ENCODE assay signal across 19 cellular contexts in genomic region chr2:45166229-45166890, GRCh38.
A peak's percentile ranks its signal among the peaks of the same experiment; 100 is the strongest.
DNase-seq lines count a peak whose midpoint lies in the region; ATAC-seq and TF ChIP-seq lines count a peak whose summit lies in the region.
"Had no signal": no experiment of that assay in that cellular context is flagged by ENCODE, and none has a peak within 500 bp of the region (broad histone marks: within the 10 kb centered on the region; RNA-seq: fewer than 3 reads in every experiment).

No MANE protein-coding gene starts in this region.

- H3K9me3 Mint-ChIP-seq in nephron = no peaks in the 10 kb centered on the region
- no peaks in the 10 kb centered on the region for H3K9me3 Mint-ChIP-seq in stimulated activated naive B cell treated with anti-CD40 and anti-IgM and Interleukin-4, amounts not matched to agents 10 μg/mL and 1 μg/mL and 100 μg/mL, for 72 hours
- H3K9me3 Mint-ChIP-seq: H9 had no signal

- DNase-seq in SK-N-SH (no peak), OCI-LY7 (ENCODE audit: low spot score) (no peak), HAP-1 (ENCODE audit: low spot score in 2 of 2) (no peak), mammary epithelial cell (no peak)
- DNase-seq in stimulated activated naive B cell treated with anti-CD40 and anti-IgM and Interleukin-4, amounts not matched to agents 10 μg/mL and 1 μg/mL and 100 μg/mL, for 72 hours = no peak
- no peak for DNase-seq in stimulated activated CD4-positive, alpha-beta T cell treated with anti-CD3 and anti-CD28 coated beads, Interleukin-2, amount 100 ng/mL, for 24 hours
- DNase-seq: COR-L47, DMS153, H9, IMR-90, Kasumi-1, MM.1S, NCI-H2029, NCI-H2227 treated with DMSO at 0.1 percent for 48 hours, NCI-H526 treated with DMSO at 0.1 percent for 48 hours, T-helper 1 cell had no signal

- H3K27ac Mint-ChIP-seq in nephron = no peak overlapping the region
- H3K27ac Mint-ChIP-seq in stimulated activated naive B cell treated with anti-CD40 and anti-IgM and Interleukin-4, amounts not matched to agents 10 μg/mL and 1 μg/mL and 100 μg/mL, for 72 hours = no peak overlapping the region
- H3K27ac Mint-ChIP-seq: H9 had no signal

- H3K4me3 ChIP-seq in SK-N-SH (ENCODE audit: low read depth in 2 of 2, low read length in 1 of 2) = no peak overlapping the region
- no peak overlapping the region for H3K4me3 ChIP-seq in OCI-LY7 (ENCODE audit: low read depth, low read length, poor library complexity, severe bottlenecking)
- H3K4me3 ChIP-seq in HAP-1 = no peak overlapping the region
- H3K4me3 ChIP-seq in mammary epithelial cell (replicated peaks in 1 of 3; ENCODE audit: insufficient read depth in 1 of 3, low read depth in 2 of 3, low read length in 3 of 3) = no peak overlapping the region

- H3K36me3 Mint-ChIP-seq in nephron (ENCODE audit: low read depth) = no peaks in the 10 kb centered on the region
- H3K36me3 Mint-ChIP-seq in stimulated activated naive B cell treated with anti-CD40 and anti-IgM and Interleukin-4, amounts not matched to agents 10 μg/mL and 1 μg/mL and 100 μg/mL, for 72 hours = no peaks in the 10 kb centered on the region

- BruUV-seq in OCI-LY7 (replicated peaks; lab: Mats Ljungman, UMichigan) (no TSS peak), mammary epithelial cell (replicated peaks; lab: Mats Ljungman, UMichigan) (no TSS peak)

- no peaks in the 10 kb centered on the region for H3K9me3 ChIP-seq in SK-N-SH
- H3K9me3 ChIP-seq in OCI-LY7 (ENCODE audit: low read length) = no peaks in the 10 kb centered on the region
- H3K9me3 ChIP-seq in HAP-1 = no peaks in the 10 kb centered on the region
- no peaks in the 10 kb centered on the region for H3K9me3 ChIP-seq in mammary epithelial cell (replicated peaks; ENCODE audit: insufficient read depth, low read length)

- no peak for TF ChIP-seq RAD21 in SK-N-SH (IDR thresholded peaks at IDR 0.05; ENCODE audit: low read length)

- H2AFZ ChIP-seq in SK-N-SH (ENCODE audit: low read depth) = no peak overlapping the region
- H2AFZ ChIP-seq in OCI-LY7 (ENCODE audit: low read length) = peak overlapping the region; percentile 61; the same call in 1 of the 2 replicates
- H2AFZ ChIP-seq in mammary epithelial cell (ENCODE audit: low read depth, low read length) = no peak overlapping the region

- in situ Hi-C loops in HAP-1 (cut with MboI; ENCODE audit: low sequenced_read_pairs) = no loop called here
- in situ Hi-C loops in mammary epithelial cell (cut with MboI; ENCODE audit: low sequenced_read_pairs in 2 of 2) = no loop called here

- H3K27me3 ChIP-seq in SK-N-SH (ENCODE audit: insufficient read depth) (no peaks in the 10 kb centered on the region), HAP-1 (ENCODE audit: low read depth) (peaks cover 30% of the 10 kb centered on the region), mammary epithelial cell (ENCODE audit: insufficient read depth, low read length) (peaks cover 7% of the 10 kb centered on the region)

- WGBS in SK-N-SH (ENCODE audit: low lambda C conversion rate) = 82% methylated on average over 4 of the region's 4 CpGs
- 80% methylated on average over 4 of the region's 4 CpGs for WGBS in mammary epithelial cell (ENCODE audit: low coverage, missing lambda C conversion rate)

- no peak for TF ChIP-seq EP300 in SK-N-SH (IDR thresholded peaks at IDR 0.05; ENCODE audit: borderline replicate concordance in 1 of 2, low read depth in 1 of 2, low read length in 1 of 2)

- CTCF ChIA-PET in SK-N-SH (lab: Yijun Ruan, JAX) = interaction anchor here (1.2 to 3.8 kb wide), 8 partner anchors 10 to 328 kb away, joined by 3 to 26 read pairs (median 5); partner anchors contain the start of gene SIX2
- CTCF ChIA-PET in OCI-LY7 (lab: Charles Lee; ENCODE audit: unreplicated experiment) = no interaction called here
- CTCF ChIA-PET in mammary epithelial cell (lab: Charles Lee; ENCODE audit: low non-redundant PET) = no interaction called here

- intact Hi-C loops in OCI-LY7 (cut with micrococcal nuclease; ENCODE audit: unreplicated experiment) = no loop called here
- intact Hi-C loops in mammary epithelial cell (cut with micrococcal nuclease) = no loop called here

- no peaks in the 10 kb centered on the region for H3K36me3 ChIP-seq in SK-N-SH (replicated peaks in 1 of 2; ENCODE audit: control insufficient read depth in 1 of 2, insufficient read depth in 2 of 2, low read length in 1 of 2)
- no peaks in the 10 kb centered on the region for H3K36me3 ChIP-seq in OCI-LY7 (ENCODE audit: insufficient read depth, low read length)
- H3K36me3 ChIP-seq in HAP-1 (replicated peaks) = no peaks in the 10 kb centered on the region
- no peaks in the 10 kb centered on the region for H3K36me3 ChIP-seq in mammary epithelial cell (ENCODE audit: insufficient read depth, low read length)

- H3K27me3 Mint-ChIP-seq in nephron (ENCODE audit: low read depth) = peaks cover 93% of the 10 kb centered on the region
- peaks cover 54 to 77% of the 10 kb centered on the region in 2 donors for H3K27me3 Mint-ChIP-seq in stimulated activated naive B cell treated with anti-CD40 and anti-IgM and Interleukin-4, amounts not matched to agents 10 μg/mL and 1 μg/mL and 100 μg/mL, for 72 hours

- POLR2A ChIA-PET in SK-N-SH (lab: Yijun Ruan, JAX) (no interaction called here), OCI-LY7 (lab: Charles Lee) (interaction anchor here (0.6 to 1.3 kb wide), 5 partner anchors 8 to 76 kb away, joined by 3 to 4 read pairs (median 4); no protein-coding TSS in a partner anchor)

- H3K4me1 ChIP-seq in SK-N-SH (ENCODE audit: control insufficient read depth in 1 of 2, insufficient read depth in 2 of 2, low read depth in 1 of 2, low read length in 1 of 2) (peaks cover 0 to 14% of the 10 kb centered on the region in 2 experiments; a peak in 2 of 4 replicates), OCI-LY7 (ENCODE audit: insufficient read depth, low read length, poor library complexity, severe bottlenecking) (peaks cover 5% of the 10 kb centered on the region), HAP-1 (peaks cover 5% of the 10 kb centered on the region; the same call in 1 of the 2 replicates), mammary epithelial cell (ENCODE audit: insufficient read depth, low read length) (peaks cover 18% of the 10 kb centered on the region)

- peak overlapping the region in 2 of 3 experiments; percentile 11 to 30 for H3K4me3 Mint-ChIP-seq in nephron
- no peak overlapping the region for H3K4me3 Mint-ChIP-seq in stimulated activated naive B cell treated with anti-CD40 and anti-IgM and Interleukin-4, amounts not matched to agents 10 μg/mL and 1 μg/mL and 100 μg/mL, for 72 hours
- H3K4me3 Mint-ChIP-seq: H9 had no signal

- no peak for ATAC-seq in SK-N-SH treated with all-trans-retinoic acid at 6 μM for 48 hours
- no peak for ATAC-seq in stimulated activated naive B cell treated with anti-CD40 and anti-IgM and Interleukin-4, amounts not matched to agents 10 μg/mL and 1 μg/mL and 100 μg/mL, for 72 hours (replicated peaks)
- ATAC-seq: Panc1 had no signal

- H3K4me1 Mint-ChIP-seq in nephron = peaks cover 25% of the 10 kb centered on the region
- H3K4me1 Mint-ChIP-seq in stimulated activated naive B cell treated with anti-CD40 and anti-IgM and Interleukin-4, amounts not matched to agents 10 μg/mL and 1 μg/mL and 100 μg/mL, for 72 hours = peaks cover 5 to 15% of the 10 kb centered on the region in 2 donors

- peaks cover 3% of the 10 kb centered on the region for H3F3A ChIP-seq in SK-N-SH (replicated peaks; ENCODE audit: insufficient read depth)

- H3K27ac ChIP-seq in SK-N-SH (ENCODE audit: low read depth in 2 of 2, low read length in 1 of 2) (no peak overlapping the region), OCI-LY7 (ENCODE audit: low read depth, low read length, poor library complexity, severe bottlenecking) (no peak overlapping the region), mammary epithelial cell (ENCODE audit: insufficient read depth, low read depth, low read length) (no peak overlapping the region)

- H3K9ac ChIP-seq in SK-N-SH (no peak overlapping the region), mammary epithelial cell (ENCODE audit: insufficient read depth, low read length) (no peak overlapping the region)

- H4K20me1 ChIP-seq in SK-N-SH (ENCODE audit: insufficient read depth) = no peaks in the 10 kb centered on the region
- H4K20me1 ChIP-seq in OCI-LY7 (ENCODE audit: insufficient read depth, low read length) = no peaks in the 10 kb centered on the region
- no peaks in the 10 kb centered on the region for H4K20me1 ChIP-seq in mammary epithelial cell (ENCODE audit: insufficient read depth, low read length)

- no peak overlapping the region for H3K4me2 ChIP-seq in SK-N-SH
- no peak overlapping the region for H3K4me2 ChIP-seq in OCI-LY7 (ENCODE audit: low read length)
- no peak overlapping the region for H3K4me2 ChIP-seq in mammary epithelial cell (ENCODE audit: insufficient read depth, low read depth, low read length)

- dilution Hi-C loops in mammary epithelial cell (cut with HindIII; ENCODE audit: low sequenced_read_pairs) = no loop called here

- H3K9me2 ChIP-seq in SK-N-SH (no peaks in the 10 kb centered on the region), OCI-LY7 (ENCODE audit: insufficient read depth, low read length) (no peaks in the 10 kb centered on the region)

- H3K79me2 ChIP-seq in SK-N-SH (ENCODE audit: insufficient read depth) (no peaks in the 10 kb centered on the region), OCI-LY7 (ENCODE audit: insufficient read depth, low read depth, low read length) (no peaks in the 10 kb centered on the region), mammary epithelial cell (ENCODE audit: insufficient read depth, low read length) (no peaks in the 10 kb centered on the region)

- TF ChIP-seq CTCF in SK-N-SH (IDR thresholded peaks at IDR 0.05) (no peak), OCI-LY7 (conservative IDR thresholded peaks at IDR 0.05; ENCODE audit: low read length) (no peak), nephron (IDR thresholded peaks at IDR 0.05; ENCODE audit: unreplicated experiment in 3 of 3) (no peak), mammary epithelial cell (conservative IDR thresholded peaks at IDR 0.05 in 1 of 2, IDR thresholded peaks at IDR 0.05 in 1 of 2; ENCODE audit: extremely low read depth in 1 of 2, insufficient read depth in 1 of 2, low read depth in 1 of 2, low read length in 2 of 2) (no peak)

TF ChIP-seq in SK-N-SH treated with all-trans-retinoic acid at 6 μM for 48 hours, 23 proteins besides CTCF, POLR2A, EP300 and RAD21 (continues in another document):
- no peak for TF ChIP-seq ZC3H10 (CRISPR knock-in tag; IDR thresholded peaks at IDR 0.05)
- TF ChIP-seq OSR1 (CRISPR knock-in tag; IDR thresholded peaks at IDR 0.05) = no peak
- TF ChIP-seq TOX (CRISPR knock-in tag; IDR thresholded peaks at IDR 0.05; ENCODE audit: borderline replicate concordance) = no peak

TF ChIP-seq in SK-N-SH, 30 proteins besides CTCF, POLR2A, EP300 and RAD21 (continues in another document):
- no peak for TF ChIP-seq FOXJ3 (CRISPR knock-in tag; IDR thresholded peaks at IDR 0.05)
- no peak for TF ChIP-seq ELF1 (IDR thresholded peaks at IDR 0.05)
- no peak for TF ChIP-seq RFX5 (IDR thresholded peaks at IDR 0.05; ENCODE audit: low read length)
- TF ChIP-seq MEF2A (IDR thresholded peaks at IDR 0.05; ENCODE audit: borderline replicate concordance, low read depth) = no peak
- no peak for TF ChIP-seq MXI1 (IDR thresholded peaks at IDR 0.05; ENCODE audit: low read depth, low read length)
- TF ChIP-seq NRF1 (IDR thresholded peaks at IDR 0.05; ENCODE audit: low read depth, low read length) = no peak
- no peak for TF ChIP-seq FOSL2 (IDR thresholded peaks at IDR 0.05; ENCODE audit: borderline replicate concordance, low read depth)
- TF ChIP-seq EZH2phosphoT487 (IDR thresholded peaks at IDR 0.05; ENCODE audit: borderline replicate concordance, low read depth) = no peak

Comparison
In these comparisons a context has a peak if more than half of its experiments do, and no peak if none do; other contexts are left out.
1. H3K4me3 Mint-ChIP-seq: peak in nephron (2 of 3); none in stimulated activated naive B cell treated with anti-CD40 and anti-IgM and Interleukin-4, amounts not matched to agents 10 μg/mL and 1 μg/mL and 100 μg/mL, for 72 hours (0 of 2).